17 cellular contexts compared by ENCODE assay signal in genomic region chr9:94894111-94894699, GRCh38.
A peak's percentile ranks its signal among the peaks of the same experiment; 100 is the strongest.
DNase-seq lines count a peak whose midpoint lies in the region; ATAC-seq, FAIRE-seq and TF ChIP-seq lines count a peak whose summit lies in the region.
"Had no signal": no experiment of that assay in that cellular context is flagged by ENCODE, and none has a peak within 500 bp of the region (broad histone marks: within the 10 kb centered on the region; RNA-seq: fewer than 3 reads in every experiment).

No MANE protein-coding gene starts in this region.

- peak; percentile 29 for FAIRE-seq in pancreas (lab: Jason Lieb, UNC)

- no peak overlapping the region for H3K4me3 ChIP-seq in adipocyte (ENCODE audit: low read length)
- no peak overlapping the region for H3K4me3 ChIP-seq in fibroblast of pulmonary artery (replicated peaks; ENCODE audit: low read depth, low read length)
- H3K4me3 ChIP-seq in pancreas, result no peak overlapping the region

- H3K4me1 ChIP-seq in adipocyte (ENCODE audit: control insufficient read depth, insufficient read depth, low read length), result peaks cover 14% of the 10 kb centered on the region
- H3K4me1 ChIP-seq in pancreas, result peaks cover 9 to 31% (median 19%) of the 10 kb centered on the region in 3 donors

- 10 to 11% methylated on average over 1 of the region's 1 CpG for WGBS in pancreas, 2 donors

- peak overlapping the region; percentile 23 for H3K9ac ChIP-seq in adipocyte (ENCODE audit: low read length)

- peak; percentile 81 to 84 (median 82) for ATAC-seq in pancreas
- ATAC-seq in GM19467 (IDR thresholded peaks at IDR 0.05; ENCODE audit: unreplicated experiment), result no peak
- ATAC-seq: CD8-positive, alpha-beta T cell; HCT116 had no signal

- DNase-seq in LHCN-M2 (ENCODE audit: low read depth), result peak; percentile 66
- peak; percentile 45 for DNase-seq in adipocyte (ENCODE audit: low read depth)
- DNase-seq in fibroblast of pulmonary artery (ENCODE audit: low read depth), result peak; percentile 38
- DNase-seq in pancreas, result no peak
- no peak for DNase-seq in activated CD4-positive, alpha-beta T cell treated with anti-CD3 and anti-CD28 coated beads for 48 hours
- no peak for DNase-seq in DMS53 treated with DMSO at 0.1 percent for 48 hours (lab: John Stamatoyannopoulos, UW; ENCODE audit: unreplicated experiment)
- no peak for DNase-seq in COR-L47 (lab: John Stamatoyannopoulos, UW)
- DNase-seq: CD8-positive, alpha-beta T cell; EL; NCI-H146; NCI-H2107; NCI-H226; NCI-H526 treated with DMSO at 0.1 percent for 48 hours; NK-92 treated with Interleukin-12 subunit alpha and Interleukin-12 subunit beta, amount 100 ng/mL, for 24 hours; SHP77 treated with DMSO at 0.1 percent for 48 hours had no signal

- peak overlapping the region in 2 of 4 donors; percentile 35 to 49 for H3K27ac ChIP-seq in pancreas

- intact Hi-C loops in pancreas (cut with DNase I), result no loop called here

- H3K36me3 ChIP-seq in adipocyte (ENCODE audit: control insufficient read depth, insufficient read depth, low read length, severe bottlenecking), result no peaks in the 10 kb centered on the region
- no peaks in the 10 kb centered on the region for H3K36me3 ChIP-seq in pancreas

- H3K27me3 ChIP-seq in adipocyte (replicated peaks; ENCODE audit: control insufficient read depth, insufficient read depth, low read length), result no peaks in the 10 kb centered on the region
- H3K27me3 ChIP-seq in pancreas, result no peaks in the 10 kb centered on the region

- TF ChIP-seq CTCF in fibroblast of pulmonary artery (IDR thresholded peaks at IDR 0.05; ENCODE audit: low read length, missing control alignments) (no peak), pancreas (IDR thresholded peaks at IDR 0.05) (no peak)

- H3K9me3 ChIP-seq in adipocyte (ENCODE audit: control insufficient read depth, low read length) (peaks cover 16% of the 10 kb centered on the region), pancreas (no peaks in the 10 kb centered on the region)

Comparison
In these comparisons a context has a peak if more than half of its experiments do, and no peak if none do; other contexts are left out.
1. DNase-seq: peak in LHCN-M2 (single experiment), adipocyte (single experiment) and fibroblast of pulmonary artery (single experiment); none in pancreas (0 of 6), activated CD4-positive, alpha-beta T cell treated with anti-CD3 and anti-CD28 coated beads for 48 hours (single experiment), DMS53 treated with DMSO at 0.1 percent for 48 hours (single experiment) and COR-L47 (single experiment).